Comparison of ENCODE assay signal across 8 cellular contexts in the genomic region with DNA sequence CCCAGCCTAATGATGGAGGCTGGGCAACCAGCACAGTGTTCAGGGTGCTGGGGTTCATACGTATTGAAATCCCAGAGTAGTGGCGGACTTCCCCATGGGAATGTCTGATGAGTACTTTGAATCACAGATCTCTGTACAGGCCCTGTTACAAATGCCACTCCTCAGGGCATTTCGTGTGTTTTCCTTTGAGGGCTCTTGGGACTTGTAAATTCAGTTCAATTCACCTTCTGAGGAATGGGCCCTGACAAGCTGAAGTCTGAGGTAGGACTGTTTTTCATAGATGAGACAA. TPM values are rescaled to one million over a fixed set of nuclear protein-coding genes. Genes with fewer than 3 reads are reported as not detected.
A peak's percentile ranks its signal among the peaks of the same experiment; 100 is the strongest.
DNase-seq lines count a peak whose midpoint lies in the region; ATAC-seq and TF ChIP-seq lines count a peak whose summit lies in the region.

No MANE protein-coding gene starts in this region.

- DNase-seq in activated T-cell treated with anti-CD3 and anti-CD28 coated beads, Interleukin-2, amount 50 U/mL, for 24 hours, result no peak
- DNase-seq in activated T-cell treated with anti-CD3 and anti-CD28 coated beads for 4 hours (no peak), RWPE1 (ENCODE audit: low spot score) (no peak), fibroblast of villous mesenchyme (ENCODE audit: low read depth) (no peak), ecto neural progenitor cell (ENCODE audit: low spot score) (no peak)
- DNase-seq in stimulated activated effector memory CD8-positive, alpha-beta T cell treated with anti-CD3 and anti-CD28 coated beads, Interleukin-12 subunit alpha, Interleukin-12 subunit beta, amount 100 ng/mL, for 72 hours (ENCODE audit: low spot score in 2 of 2), result no peak

- peak overlapping the region; percentile 95 for H3K27ac Mint-ChIP-seq in activated T-cell treated with anti-CD3 and anti-CD28 coated beads, Interleukin-2, amount 50 U/mL, for 24 hours
- H3K27ac Mint-ChIP-seq in stimulated activated effector memory CD8-positive, alpha-beta T cell treated with anti-CD3 and anti-CD28 coated beads, Interleukin-12 subunit alpha, Interleukin-12 subunit beta, amount 100 ng/mL, for 72 hours, result peak overlapping the region; percentile 90

- peak overlapping the region; percentile 83 for H3K4me3 ChIP-seq in fibroblast of villous mesenchyme (ENCODE audit: low read depth, low read length)

- ATAC-seq in stimulated activated effector memory CD8-positive, alpha-beta T cell treated with anti-CD3 and anti-CD28 coated beads, Interleukin-12 subunit alpha, Interleukin-12 subunit beta, amount 100 ng/mL, for 72 hours, result no peak
- ATAC-seq in HG02642 (IDR thresholded peaks at IDR 0.05; ENCODE audit: poor library complexity, unreplicated experiment), result no peak
- no peak for ATAC-seq in GM21619 (IDR thresholded peaks at IDR 0.05; ENCODE audit: unreplicated experiment)

- POLR2A ChIA-PET in RWPE1 (lab: Yijun Ruan, JAX; ENCODE audit: low non-redundant PET), result interaction anchor here (0.6 kb wide), 1 partner anchor 60 kb away, joined by 3 read pairs; no protein-coding TSS in a partner anchor

- peak overlapping the region; percentile 96 for H3K27ac ChIP-seq in RWPE1

- peaks cover 65% of the 10 kb centered on the region for H3K36me3 Mint-ChIP-seq in activated T-cell treated with anti-CD3 and anti-CD28 coated beads, Interleukin-2, amount 50 U/mL, for 24 hours (ENCODE audit: low read depth)
- peaks cover 3% of the 10 kb centered on the region for H3K36me3 Mint-ChIP-seq in stimulated activated effector memory CD8-positive, alpha-beta T cell treated with anti-CD3 and anti-CD28 coated beads, Interleukin-12 subunit alpha, Interleukin-12 subunit beta, amount 100 ng/mL, for 72 hours

- H3K27me3 Mint-ChIP-seq in activated T-cell treated with anti-CD3 and anti-CD28 coated beads, Interleukin-2, amount 50 U/mL, for 24 hours, result no peaks in the 10 kb centered on the region

- H3K4me1 Mint-ChIP-seq in activated T-cell treated with anti-CD3 and anti-CD28 coated beads, Interleukin-2, amount 50 U/mL, for 24 hours (ENCODE audit: low read depth), result peaks cover 45% of the 10 kb centered on the region
- H3K4me1 Mint-ChIP-seq in stimulated activated effector memory CD8-positive, alpha-beta T cell treated with anti-CD3 and anti-CD28 coated beads, Interleukin-12 subunit alpha, Interleukin-12 subunit beta, amount 100 ng/mL, for 72 hours, result peaks cover 33% of the 10 kb centered on the region

- TF ChIP-seq CTCF in RWPE1 (conservative IDR thresholded peaks at IDR 0.05; ENCODE audit: low read depth) (no peak), fibroblast of villous mesenchyme (IDR thresholded peaks at IDR 0.05; ENCODE audit: insufficient read depth, low read depth, low read length) (no peak)

- CTCF ChIA-PET in RWPE1 (lab: Yijun Ruan, JAX), result no interaction called here

- H3K4me3 Mint-ChIP-seq in activated T-cell treated with anti-CD3 and anti-CD28 coated beads, Interleukin-2, amount 50 U/mL, for 24 hours, result peak overlapping the region; percentile 89
- H3K4me3 Mint-ChIP-seq in stimulated activated effector memory CD8-positive, alpha-beta T cell treated with anti-CD3 and anti-CD28 coated beads, Interleukin-12 subunit alpha, Interleukin-12 subunit beta, amount 100 ng/mL, for 72 hours, result peak overlapping the region; percentile 79

- H3K9me3 Mint-ChIP-seq in activated T-cell treated with anti-CD3 and anti-CD28 coated beads, Interleukin-2, amount 50 U/mL, for 24 hours, result no peaks in the 10 kb centered on the region
- no peaks in the 10 kb centered on the region for H3K9me3 Mint-ChIP-seq in stimulated activated effector memory CD8-positive, alpha-beta T cell treated with anti-CD3 and anti-CD28 coated beads, Interleukin-12 subunit alpha, Interleukin-12 subunit beta, amount 100 ng/mL, for 72 hours

RNA-seq across cellular contexts. Expression of a gene that starts 0.3 kb away (rescaled TPM):
- total RNA-seq in fibroblast of villous mesenchyme, result 17.7 and 18.7 TPM in 2 replicates

RNA-seq across cellular contexts. Expression of a gene that starts 28.6 kb away (rescaled TPM):
- not detected in 2 replicates for total RNA-seq in fibroblast of villous mesenchyme
